ENCODE assay signal across 30 cellular contexts in genomic region chr3:173001622-173002021, GRCh38.
"Had no signal": no experiment of that assay in that cellular context is flagged by ENCODE, and none has a peak within 500 bp of the region (broad histone marks: within the 10 kb centered on the region; RNA-seq: fewer than 3 reads in every experiment).

No MANE protein-coding gene starts in this region.

- DNase-seq: naive thymus-derived CD4-positive, alpha-beta T cell; natural killer cell; occipital lobe; ovary; posterior cingulate gyrus; psoas muscle; right cardiac atrium; stimulated activated CD4-positive, alpha-beta T cell treated with anti-CD3 and anti-CD28 coated beads, Interleukin-15, amount 100 ng/mL, for 24 hours; stimulated activated CD4-positive, alpha-beta T cell treated with anti-CD3 and anti-CD28 coated beads, Interleukin-2, amount 100 ng/mL, for 24 hours; stimulated activated CD4-positive, alpha-beta T cell treated with anti-CD3 and anti-CD28 coated beads, Interleukin-2, amount 100 ng/mL, for 48 hours; stimulated activated CD4-positive, alpha-beta T cell treated with anti-CD3 and anti-CD28 coated beads, Interleukin-4, amount 100 ng/mL, for 24 hours; stimulated activated naive B cell treated with anti-CD40 and anti-IgM and Interleukin-4, amounts not matched to agents 10 μg/mL and 1 μg/mL and 100 μg/mL, for 72 hours; stimulated activated naive CD8-positive, alpha-beta T cell treated with anti-CD3 and anti-CD28 coated beads, Interleukin-15, amount 100 ng/mL, for 72 hours; stimulated activated naive CD8-positive, alpha-beta T cell treated with anti-CD3 and anti-CD28 coated beads, Interleukin-15, Interleukin-2, amounts not matched to agents 100 U/mL and 50 U/mL, for 24 hours; substantia nigra; testis; tibial artery; transverse colon; upper lobe of right lung; uterus had no signal

- H3K36me3 Mint-ChIP-seq: naive thymus-derived CD4-positive, alpha-beta T cell; natural killer cell; neural progenitor cell; stimulated activated effector memory CD8-positive, alpha-beta T cell treated with anti-CD3 and anti-CD28 coated beads, Interleukin-12 subunit alpha, Interleukin-12 subunit beta, amount 100 ng/mL, for 72 hours; stimulated activated naive B cell treated with anti-CD40 and anti-IgM and Interleukin-4, amounts not matched to agents 10 μg/mL and 1 μg/mL and 100 μg/mL, for 72 hours; type B pancreatic cell had no signal

- H3K4me2 ChIP-seq: neural progenitor cell, smooth muscle cell had no signal

- H3K79me2 ChIP-seq: parathyroid adenoma had no signal

- H3K27ac Mint-ChIP-seq: naive thymus-derived CD4-positive, alpha-beta T cell; natural killer cell; nephron; neural progenitor cell; progenitor cell of endocrine pancreas; stimulated activated effector memory CD8-positive, alpha-beta T cell treated with anti-CD3 and anti-CD28 coated beads, Interleukin-12 subunit alpha, Interleukin-12 subunit beta, amount 100 ng/mL, for 72 hours; stimulated activated naive B cell treated with anti-CD40 and anti-IgM and Interleukin-4, amounts not matched to agents 10 μg/mL and 1 μg/mL and 100 μg/mL, for 72 hours; stimulated activated naive CD8-positive, alpha-beta T cell treated with anti-CD3 and anti-CD28 coated beads, Interleukin-15, amount 100 ng/mL, for 72 hours; type B pancreatic cell had no signal

- H3K9me3 ChIP-seq: ovary, psoas muscle, suprapubic skin, testis, tibial artery, transverse colon, upper lobe of right lung, uterus had no signal

- H3K4me3 ChIP-seq: neural progenitor cell, ovary, psoas muscle, skin epidermis, smooth muscle cell, suprapubic skin, testis, tibial artery, transverse colon, upper lobe of right lung, uterus had no signal

- ATAC-seq: naive thymus-derived CD4-positive, alpha-beta T cell; natural killer cell; psoas muscle; right cardiac atrium; sciatic nerve; stimulated activated effector memory CD8-positive, alpha-beta T cell treated with anti-CD3 and anti-CD28 coated beads, Interleukin-12 subunit alpha, Interleukin-12 subunit beta, amount 100 ng/mL, for 72 hours; stimulated activated naive B cell treated with anti-CD40 and anti-IgM and Interleukin-4, amounts not matched to agents 10 μg/mL and 1 μg/mL and 100 μg/mL, for 72 hours; stimulated activated naive CD8-positive, alpha-beta T cell treated with anti-CD3 and anti-CD28 coated beads, Interleukin-15, amount 100 ng/mL, for 72 hours; stimulated activated naive CD8-positive, alpha-beta T cell treated with anti-CD3 and anti-CD28 coated beads, Interleukin-15, Interleukin-2, amounts not matched to agents 100 U/mL and 50 U/mL, for 24 hours; upper lobe of right lung had no signal

- H3K9me3 Mint-ChIP-seq: stimulated activated naive CD8-positive, alpha-beta T cell treated with anti-CD3 and anti-CD28 coated beads, Interleukin-15, amount 100 ng/mL, for 72 hours; type B pancreatic cell had no signal

- H3K9ac ChIP-seq: neural progenitor cell, parathyroid adenoma had no signal

- H3K27me3 Mint-ChIP-seq: naive thymus-derived CD4-positive, alpha-beta T cell; progenitor cell of endocrine pancreas; stimulated activated naive CD8-positive, alpha-beta T cell treated with anti-CD3 and anti-CD28 coated beads, Interleukin-15, amount 100 ng/mL, for 72 hours; type B pancreatic cell had no signal

- H3K27ac ChIP-seq: neural progenitor cell, ovary, parathyroid adenoma, psoas muscle, skin epidermis, suprapubic skin, testis, tibial artery, transverse colon, upper lobe of right lung, uterus had no signal

- H3K4me3 Mint-ChIP-seq: naive thymus-derived CD4-positive, alpha-beta T cell; natural killer cell; nephron; neural progenitor cell; stimulated activated effector memory CD8-positive, alpha-beta T cell treated with anti-CD3 and anti-CD28 coated beads, Interleukin-12 subunit alpha, Interleukin-12 subunit beta, amount 100 ng/mL, for 72 hours; stimulated activated naive B cell treated with anti-CD40 and anti-IgM and Interleukin-4, amounts not matched to agents 10 μg/mL and 1 μg/mL and 100 μg/mL, for 72 hours; stimulated activated naive CD8-positive, alpha-beta T cell treated with anti-CD3 and anti-CD28 coated beads, Interleukin-15, amount 100 ng/mL, for 72 hours; type B pancreatic cell had no signal

- H2AFZ ChIP-seq: neural progenitor cell, parathyroid adenoma had no signal

- H3K27me3 ChIP-seq: neural progenitor cell, ovary, suprapubic skin, testis, tibial artery, transverse colon, upper lobe of right lung had no signal

- H3K36me3 ChIP-seq: neural progenitor cell, ovary, suprapubic skin, tibial artery, transverse colon, upper lobe of right lung, uterus had no signal

- H3K4me1 Mint-ChIP-seq: naive thymus-derived CD4-positive, alpha-beta T cell; natural killer cell; nephron; neural progenitor cell; stimulated activated effector memory CD8-positive, alpha-beta T cell treated with anti-CD3 and anti-CD28 coated beads, Interleukin-12 subunit alpha, Interleukin-12 subunit beta, amount 100 ng/mL, for 72 hours; stimulated activated naive B cell treated with anti-CD40 and anti-IgM and Interleukin-4, amounts not matched to agents 10 μg/mL and 1 μg/mL and 100 μg/mL, for 72 hours; stimulated activated naive CD8-positive, alpha-beta T cell treated with anti-CD3 and anti-CD28 coated beads, Interleukin-15, amount 100 ng/mL, for 72 hours had no signal

- H3K4me1 ChIP-seq: neural progenitor cell, parathyroid adenoma, psoas muscle, suprapubic skin, testis, tibial artery, transverse colon, upper lobe of right lung, uterus had no signal
